12 cellular contexts compared by ENCODE assay signal in the genomic region with DNA sequence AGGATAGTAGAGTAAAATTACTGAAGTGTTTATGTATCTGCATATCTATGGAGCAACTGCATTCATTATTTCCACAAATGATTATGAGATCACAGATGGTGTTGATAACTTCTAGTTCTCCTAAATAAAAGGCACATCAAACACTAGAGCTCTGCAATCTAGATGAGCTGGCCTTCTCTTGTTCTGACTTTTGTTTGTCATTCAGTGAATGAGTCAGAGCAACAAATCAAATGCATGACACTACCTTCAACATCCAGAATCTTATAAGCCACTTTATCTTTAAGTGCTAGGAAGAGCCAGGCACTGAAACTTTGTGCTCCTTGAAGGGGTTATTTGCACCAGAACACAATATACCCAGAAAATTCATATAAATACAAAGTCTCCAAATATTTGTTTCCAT.
"Had no signal": no experiment of that assay in that cellular context is flagged by ENCODE, and none has a peak within 500 bp of the region (broad histone marks: within the 10 kb centered on the region; RNA-seq: fewer than 3 reads in every experiment).

No MANE protein-coding gene starts in this region.

- H3K9me3 ChIP-seq: prostate gland had no signal

- H3K27me3 ChIP-seq: cardiac muscle cell had no signal

- DNase-seq: activated CD4-positive, alpha-beta T cell treated with anti-CD3 and anti-CD28 coated beads, Interleukin-2, amount 50 U/mL, for 4 hours; activated gamma-delta T cell treated with Interleukin-2 at 50 U/mL for 16 hours; amniotic stem cell; effector memory CD8-positive, alpha-beta T cell; hypothalamus; islet precursor cell; naive thymus-derived CD8-positive, alpha-beta T cell; right cardiac atrium; stimulated activated naive CD8-positive, alpha-beta T cell treated with anti-CD3 and anti-CD28 coated beads, Interleukin-15, amount 100 ng/mL, for 72 hours; T-helper 2 cell had no signal

- H3K36me3 ChIP-seq: cardiac muscle cell, prostate gland had no signal

- H3K4me1 ChIP-seq: prostate gland had no signal

- H3K27ac ChIP-seq: cardiac muscle cell, prostate gland had no signal

- H3K4me3 ChIP-seq: cardiac muscle cell, prostate gland had no signal
